9 cellular contexts compared by ENCODE assay signal in the genomic region with DNA sequence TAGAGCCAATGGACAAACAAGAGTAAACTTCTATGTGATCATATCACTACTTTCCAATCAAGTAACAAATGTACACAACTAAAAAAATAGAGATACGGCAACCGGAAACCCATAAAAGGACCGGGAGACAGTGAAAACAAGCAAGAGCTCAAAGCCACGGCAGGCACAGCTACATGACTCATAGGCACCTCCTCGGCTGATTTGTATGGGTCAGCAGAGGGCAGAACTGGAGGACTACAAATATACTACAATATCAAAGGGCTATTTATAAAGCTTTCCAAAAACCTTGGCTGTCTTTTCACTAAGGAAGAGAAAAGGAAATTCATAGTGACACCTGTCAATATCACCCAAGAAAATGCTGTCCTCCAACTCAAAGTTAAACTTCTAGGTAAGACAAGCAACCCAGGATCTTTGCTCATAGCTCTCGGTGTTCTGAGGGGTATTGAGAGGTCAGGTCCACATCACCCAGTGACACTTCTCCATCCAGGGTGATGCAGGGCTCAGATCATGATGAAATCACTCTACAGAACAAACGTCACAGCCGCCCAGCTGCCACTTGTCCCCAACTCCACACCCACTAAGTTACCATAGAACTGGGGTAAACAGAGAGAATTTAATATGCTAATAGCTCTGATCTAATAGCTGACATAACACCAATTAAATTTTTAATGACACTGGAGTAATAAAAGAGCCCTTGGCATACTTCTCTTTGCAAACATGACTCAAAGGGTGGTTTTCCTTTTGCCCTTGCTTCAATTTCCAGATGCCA. TPM values are rescaled to one million over a fixed set of nuclear protein-coding genes. Genes with fewer than 3 reads are reported as not detected.
DNase-seq lines count a peak whose midpoint lies in the region; ATAC-seq, FAIRE-seq and TF ChIP-seq lines count a peak whose summit lies in the region.
"Had no signal": no experiment of that assay in that cellular context is flagged by ENCODE, and none has a peak within 500 bp of the region (broad histone marks: within the 10 kb centered on the region; RNA-seq: fewer than 3 reads in every experiment).

No MANE protein-coding gene starts in this region.

- no peak for FAIRE-seq in GM12891 (lab: Jason Lieb, UNC)
- FAIRE-seq: TTC549 had no signal

- H3K36me3 ChIP-seq in brain microvascular endothelial cell (replicated peaks) = peaks cover 4% of the 10 kb centered on the region

- no peaks in the 10 kb centered on the region for H3K27me3 ChIP-seq in brain microvascular endothelial cell (replicated peaks)

- in situ Hi-C loops in brain microvascular endothelial cell (cut with HindIII; ENCODE audit: low pct_ligation_motif_present, low sequenced_read_pairs) = no loop called here

- peak; percentile 17 for TF ChIP-seq CTCF in brain microvascular endothelial cell (IDR thresholded peaks at IDR 0.05; ENCODE audit: low read depth, low read length, missing control alignments)

- H3K4me3 ChIP-seq in brain microvascular endothelial cell (ENCODE audit: low read depth, low read length) = no peak overlapping the region

- ATAC-seq in GM19328 (IDR thresholded peaks at IDR 0.05; ENCODE audit: unreplicated experiment) = no peak

- TF ChIP-seq POLR2A in GM12891 (IDR thresholded peaks at IDR 0.05; ENCODE audit: low read depth, low read length) = no peak

- H3K27ac ChIP-seq in brain microvascular endothelial cell = peak overlapping the region; percentile 71

- DNase-seq in NCI-H1092 treated with DMSO at 0.1 percent for 48 hours (lab: John Stamatoyannopoulos, UW) (peak; percentile 33), NCI-H1092 (lab: John Stamatoyannopoulos, UW) (no peak), NCI-H460 (ENCODE audit: extremely low read depth, low read depth) (peak; percentile 79), brain microvascular endothelial cell (peak; percentile 92), iPS-NIHi7 (ENCODE audit: extremely low spot score) (peak; percentile 40), smooth muscle cell of the brain vasculature (ENCODE audit: low read depth, low spot score) (peak; percentile 50), GM12891 (ENCODE audit: insufficient read length, low spot score) (no peak)

TF ChIP-seq in GM12891, 5 proteins besides CTCF, POLR2A, EP300 and RAD21:
- TF ChIP-seq SPI1 (IDR thresholded peaks at IDR 0.05; ENCODE audit: low read depth, low read length) (no peak), POU2F2 (IDR thresholded peaks at IDR 0.05; ENCODE audit: low read depth, low read length) (no peak), PAX5 (IDR thresholded peaks at IDR 0.05; ENCODE audit: insufficient read depth, low read length, severe bottlenecking) (no peak), POLR2AphosphoS5 (IDR thresholded peaks at IDR 0.05; ENCODE audit: low read depth, low read length) (no peak), TAF1 (IDR thresholded peaks at IDR 0.05; ENCODE audit: low read depth, low read length) (no peak)
TF ChIP-seq in GM12891: peak in this region for 0.

RNA-seq across cellular contexts. Expression of a gene that starts 41.3 kb away (rescaled TPM):
- 84.3 and 90.4 TPM in 2 replicates for total RNA-seq in NCI-H460 (2014; rRNA removed; shearing (Covaris generic))
- polyA plus RNA-seq in NCI-H460 (2014; cell fraction: nucleus; rRNA removed) = 58.8 and 82.9 TPM in 2 replicates
- polyA plus RNA-seq in GM12891 (2012; ENCODE audit: low read depth, missing spikeins) = 129 TPM

Comparison
In these comparisons a context has a peak if more than half of its experiments do, and no peak if none do; other contexts are left out.
1. DNase-seq: peak in NCI-H1092 treated with DMSO at 0.1 percent for 48 hours (single experiment), NCI-H460 (single experiment), brain microvascular endothelial cell (single experiment), iPS-NIHi7 (single experiment) and smooth muscle cell of the brain vasculature (single experiment); none in NCI-H1092 (single experiment) and GM12891 (single experiment).